Comparison of ENCODE assay signal across 17 cellular contexts in genomic region chr20:50067461-50067860, GRCh38.
"Had no signal": no experiment of that assay in that cellular context is flagged by ENCODE, and none has a peak within 500 bp of the region (broad histone marks: within the 10 kb centered on the region; RNA-seq: fewer than 3 reads in every experiment).

No MANE protein-coding gene starts in this region.

- DNase-seq: activated CD4-positive, alpha-beta T cell treated with anti-CD3 and anti-CD28 coated beads for 1 hour; activated gamma-delta T cell treated with Interleukin-2 at 50 U/mL for 16 hours; activated T-cell treated with anti-CD3 and anti-CD28 coated beads, Interleukin-2, amount 50 U/mL, for 1 hour; anterior cingulate cortex; body of pancreas; effector CD4-positive, alpha-beta T cell; foreskin fibroblast; kidney; lower lobe of right lung; mesendoderm; ovary; psoas muscle; stimulated activated CD4-positive, alpha-beta T cell treated with anti-CD3 and anti-CD28 coated beads, Interleukin-4, amount 100 ng/mL, for 24 hours; stimulated activated naive CD4-positive, alpha-beta T cell treated with Interleukin-2 at 50 U/mL for 16 hours; upper lobe of right lung had no signal

- H3K27me3 Mint-ChIP-seq: activated naive CD4-positive, alpha-beta T cell treated with anti-CD3 and anti-CD28 coated beads, Interleukin-2, amount 50 U/mL, for 24 hours had no signal

- H3K9me3 Mint-ChIP-seq: activated naive CD4-positive, alpha-beta T cell treated with anti-CD3 and anti-CD28 coated beads, Interleukin-2, amount 50 U/mL, for 24 hours; dendritic cell treated with granulocyte-macrophage colony-stimulating factor and Interleukin-4, amounts not matched to agents 40 ng/mL and 50 ng/mL, for 4 days had no signal

- H3K4me3 Mint-ChIP-seq: activated naive CD4-positive, alpha-beta T cell treated with anti-CD3 and anti-CD28 coated beads, Interleukin-2, amount 50 U/mL, for 24 hours; dendritic cell treated with granulocyte-macrophage colony-stimulating factor and Interleukin-4, amounts not matched to agents 40 ng/mL and 50 ng/mL, for 4 days had no signal

- H3K36me3 Mint-ChIP-seq: activated naive CD4-positive, alpha-beta T cell treated with anti-CD3 and anti-CD28 coated beads, Interleukin-2, amount 50 U/mL, for 24 hours had no signal

- H3K27ac Mint-ChIP-seq: activated naive CD4-positive, alpha-beta T cell treated with anti-CD3 and anti-CD28 coated beads, Interleukin-2, amount 50 U/mL, for 24 hours; dendritic cell treated with granulocyte-macrophage colony-stimulating factor and Interleukin-4, amounts not matched to agents 40 ng/mL and 50 ng/mL, for 4 days had no signal
